In the genomic region with DNA sequence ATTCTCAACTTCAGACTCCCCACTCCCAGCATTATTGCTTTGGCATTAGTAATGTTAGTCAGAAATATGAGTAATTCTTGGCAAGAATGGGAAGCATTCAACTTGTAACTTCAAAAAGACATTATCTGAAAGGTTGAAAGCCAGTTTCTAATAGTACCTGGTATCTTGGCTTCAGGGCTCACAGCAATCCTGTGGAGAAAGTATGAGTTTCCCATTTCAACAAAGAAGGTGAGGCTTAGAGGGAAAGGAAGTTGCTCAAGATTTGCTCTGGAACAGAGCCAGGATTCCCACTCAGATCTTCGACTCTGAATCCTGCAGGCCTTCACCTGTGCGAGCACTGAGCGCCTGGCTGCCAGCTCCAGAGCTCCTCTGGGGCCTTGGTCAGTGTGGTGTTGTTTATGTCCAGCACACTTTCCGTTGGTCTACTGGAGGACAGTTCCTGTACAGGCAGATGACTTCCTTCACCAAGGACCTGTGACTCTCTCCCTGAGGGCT, we compare ENCODE assay signal across 16 cellular contexts.
A peak's percentile ranks its signal among the peaks of the same experiment; 100 is the strongest.
DNase-seq lines count a peak whose midpoint lies in the region; ATAC-seq and TF ChIP-seq lines count a peak whose summit lies in the region.
"Had no signal": no experiment of that assay in that cellular context is flagged by ENCODE, and none has a peak within 500 bp of the region (broad histone marks: within the 10 kb centered on the region; RNA-seq: fewer than 3 reads in every experiment).

No MANE protein-coding gene starts in this region.

- ATAC-seq in right cardiac atrium, result peak; percentile 8 to 36
- ATAC-seq in Right ventricle myocardium superior (ENCODE audit: poor library complexity), result no peak
- peak in 3 of 4 donors; percentile 18 to 37 (median 22) for ATAC-seq in right lobe of liver
- ATAC-seq in GM19328 (IDR thresholded peaks at IDR 0.05; ENCODE audit: unreplicated experiment), result no peak
- no peak for ATAC-seq in HG03439 (IDR thresholded peaks at IDR 0.05; ENCODE audit: unreplicated experiment)
- ATAC-seq: activated CD8-positive, alpha-beta T cell treated with anti-CD3 and anti-CD28 coated beads, Interleukin-2, amount 10 ng/mL, durations not matched to agents 7 days and 5 days; stimulated activated effector memory CD8-positive, alpha-beta T cell treated with anti-CD3 and anti-CD28 coated beads, Interleukin-12 subunit alpha, Interleukin-12 subunit beta, amount 100 ng/mL, for 72 hours had no signal

- no peak overlapping the region for H3K27ac ChIP-seq in right cardiac atrium (ENCODE audit: low read length)
- H3K27ac ChIP-seq in right lobe of liver, result no peak overlapping the region

- intact Hi-C loops in right cardiac atrium (cut with DNase I), result loop anchor here in 2 of 4 donors (10.0 kb wide), 2 partner anchors 75 to 125 kb away; no protein-coding TSS in a partner anchor
- intact Hi-C loops in Right ventricle myocardium superior (cut with DNase I), result loop anchor here (10.0 kb wide), 1 partner anchor 75 kb away; no protein-coding TSS in a partner anchor
- intact Hi-C loops in right lobe of liver (cut with DNase I), result no loop called here

- no peaks in the 10 kb centered on the region for H3K36me3 ChIP-seq in right lobe of liver
- H3K36me3 ChIP-seq: right atrium auricular region had no signal

- no peaks in the 10 kb centered on the region for H3K9me3 ChIP-seq in right cardiac atrium (ENCODE audit: control insufficient read depth, low read length)
- no peaks in the 10 kb centered on the region for H3K9me3 ChIP-seq in right lobe of liver
- H3K9me3 ChIP-seq: right atrium auricular region had no signal

- H3K4me3 ChIP-seq in right cardiac atrium (ENCODE audit: low read length), result no peak overlapping the region
- H3K4me3 ChIP-seq in right lobe of liver, result no peak overlapping the region
- H3K4me3 ChIP-seq: right atrium auricular region had no signal

- DNase-seq in right cardiac atrium (no peak), Right ventricle myocardium superior (no peak), dermis blood vessel endothelial cell (peak; percentile 59), right lobe of liver (no peak), NOMO-1 treated with dmso at 0.1 percent for 144 hours (lab: John Stamatoyannopoulos, UW; ENCODE audit: unreplicated experiment) (no peak), NCI-H1048 (lab: John Stamatoyannopoulos, UW) (no peak)
- DNase-seq: activated CD8-positive, alpha-beta T cell treated with anti-CD3 and anti-CD28 coated beads, Interleukin-2, amount 10 ng/mL, durations not matched to agents 7 days and 5 days; aorta; CD8-positive, alpha-beta memory T cell; effector CD4-positive, alpha-beta T cell; naive B cell; NCI-H1092 treated with DMSO at 0.1 percent for 48 hours had no signal

- H3K4me1 ChIP-seq in right cardiac atrium (ENCODE audit: control insufficient read depth, insufficient read depth, low read length) (peaks cover 25% of the 10 kb centered on the region), right lobe of liver (no peaks in the 10 kb centered on the region)

- no peaks in the 10 kb centered on the region for H3K27me3 ChIP-seq in right cardiac atrium (ENCODE audit: control insufficient read depth, insufficient read depth)
- H3K27me3 ChIP-seq in right lobe of liver, result no peaks in the 10 kb centered on the region
- H3K27me3 ChIP-seq: right atrium auricular region had no signal

- no peak for TF ChIP-seq POLR2A in right lobe of liver (IDR thresholded peaks at IDR 0.05)

- no peak for TF ChIP-seq CTCF in right lobe of liver (IDR thresholded peaks at IDR 0.05)

- 69% methylated on average over 4 of the region's 4 CpGs for WGBS in right cardiac atrium
- WGBS in right lobe of liver (ENCODE audit: insufficient coverage, low coverage, low lambda C conversion rate, missing lambda C conversion rate), result 67% methylated on average over 3 of the region's 4 CpGs

Comparison
In these comparisons a context has a peak if more than half of its experiments do, and no peak if none do; other contexts are left out.
1. ATAC-seq: peak in right cardiac atrium (2 of 2) and right lobe of liver (3 of 4); none in Right ventricle myocardium superior (single experiment), GM19328 (single experiment) and HG03439 (single experiment).